18 cellular contexts compared by ENCODE assay signal in the genomic region with DNA sequence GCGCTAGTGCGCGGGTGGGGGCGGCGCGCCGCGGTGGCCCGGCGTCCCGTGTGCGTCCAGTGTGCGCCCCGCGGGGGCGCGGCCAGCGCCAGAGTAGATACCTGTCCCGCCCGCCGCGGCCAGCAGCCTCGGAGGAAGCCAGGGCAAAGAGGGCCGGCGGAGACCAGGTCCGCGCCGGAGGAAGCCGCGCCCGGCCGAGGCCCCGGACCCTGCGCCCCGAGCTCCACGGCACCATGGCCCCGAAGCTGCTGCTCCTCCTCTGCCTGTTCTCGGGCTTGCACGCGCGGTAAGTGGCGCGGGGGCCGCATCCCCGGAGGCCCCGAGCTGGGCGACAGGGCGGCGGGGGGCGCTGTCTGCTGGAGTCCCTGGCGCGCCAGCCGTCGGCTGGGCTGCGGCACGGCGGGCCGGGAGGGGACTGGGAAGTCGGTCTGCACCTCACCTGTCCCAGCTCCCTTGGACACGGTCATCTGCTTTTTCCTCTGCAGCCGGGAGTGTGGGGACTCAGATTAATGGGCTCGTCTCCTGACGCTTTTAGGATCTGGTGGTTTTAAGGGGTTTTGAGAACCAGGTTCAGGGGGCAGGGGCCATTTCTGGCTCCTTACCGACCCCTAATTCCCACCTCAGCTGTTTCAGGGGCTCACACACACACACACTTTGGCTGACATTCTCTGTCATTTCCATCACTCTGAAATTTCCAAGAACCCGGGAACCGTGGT. TPM values are rescaled to one million over a fixed set of nuclear protein-coding genes. Genes with fewer than 3 reads are reported as not detected.
DNase-seq lines count a peak whose midpoint lies in the region; ATAC-seq and TF ChIP-seq lines count a peak whose summit lies in the region.
"Had no signal": no experiment of that assay in that cellular context is flagged by ENCODE, and none has a peak within 500 bp of the region (broad histone marks: within the 10 kb centered on the region; RNA-seq: fewer than 3 reads in every experiment).

No MANE protein-coding gene starts in this region.

- H4K20me1 ChIP-seq in neural progenitor cell (ENCODE audit: low read depth) (no peaks in the 10 kb centered on the region), MM.1S (ENCODE audit: insufficient read depth, low read length) (no peaks in the 10 kb centered on the region)

- in situ Hi-C loops in HAP-1 (cut with MboI; ENCODE audit: low sequenced_read_pairs) = no loop called here

- no peaks in the 10 kb centered on the region for H3K9me3 ChIP-seq in BE2C
- no peaks in the 10 kb centered on the region for H3K9me3 ChIP-seq in HAP-1
- no peaks in the 10 kb centered on the region for H3K9me3 ChIP-seq in neural progenitor cell (ENCODE audit: low read depth)
- H3K9me3 ChIP-seq in MM.1S (replicated peaks; ENCODE audit: insufficient read depth, low read length) = no peaks in the 10 kb centered on the region
- H3K9me3 ChIP-seq: ascending aorta had no signal

- H3K36me3 ChIP-seq in BE2C = no peaks in the 10 kb centered on the region
- no peaks in the 10 kb centered on the region for H3K36me3 ChIP-seq in HAP-1 (replicated peaks)
- H3K36me3 ChIP-seq in neural progenitor cell = no peaks in the 10 kb centered on the region
- no peaks in the 10 kb centered on the region for H3K36me3 ChIP-seq in MM.1S (replicated peaks; ENCODE audit: insufficient read depth, low read length)
- H3K36me3 ChIP-seq: ascending aorta had no signal

- no peaks in the 10 kb centered on the region for H3K79me2 ChIP-seq in neural progenitor cell (ENCODE audit: low read depth)
- H3K79me2 ChIP-seq in MM.1S (ENCODE audit: low read length) = no peaks in the 10 kb centered on the region

- H3K27me3 ChIP-seq in BE2C = peaks cover 35% of the 10 kb centered on the region
- H3K27me3 ChIP-seq in HAP-1 (ENCODE audit: low read depth) = peaks cover 10% of the 10 kb centered on the region
- H3K27me3 ChIP-seq in neural progenitor cell = peaks cover 74% of the 10 kb centered on the region
- H3K27me3 ChIP-seq in MM.1S (replicated peaks; ENCODE audit: insufficient read depth, low read length) = no peaks in the 10 kb centered on the region
- H3K27me3 ChIP-seq: ascending aorta had no signal

- H3K4me2 ChIP-seq in neural progenitor cell = peak overlapping the region; percentile 98
- H3K4me2 ChIP-seq in MM.1S (ENCODE audit: low read depth, low read length) = no peak overlapping the region

- no peak overlapping the region for H3K9ac ChIP-seq in neural progenitor cell
- no peak overlapping the region for H3K9ac ChIP-seq in MM.1S (ENCODE audit: low read length)

- H3K4me1 Mint-ChIP-seq in endothelial cell (ENCODE audit: unreplicated experiment) (no peaks in the 10 kb centered on the region), neural progenitor cell (peaks cover 29% of the 10 kb centered on the region), natural killer cell (no peaks in the 10 kb centered on the region)

- no peaks in the 10 kb centered on the region for H3K9me2 ChIP-seq in MM.1S (replicated peaks; ENCODE audit: insufficient read depth, low read length)

- no peaks in the 10 kb centered on the region for H3K9me3 Mint-ChIP-seq in endothelial cell (ENCODE audit: unreplicated experiment)
- peaks cover 6% of the 10 kb centered on the region for H3K9me3 Mint-ChIP-seq in neural progenitor cell
- no peaks in the 10 kb centered on the region for H3K9me3 Mint-ChIP-seq in natural killer cell

- 0 out of 2 replicates have a peak, but pooled peaks have one; percentile 10 for TF ChIP-seq CTCF in BE2C (IDR thresholded peaks at IDR 0.05; ENCODE audit: low read depth, low read length)
- TF ChIP-seq CTCF in endothelial cell (IDR thresholded peaks at IDR 0.05; ENCODE audit: unreplicated experiment) = no peak
- TF ChIP-seq CTCF in neural progenitor cell (IDR thresholded peaks at IDR 0.05) = peak; percentile 36
- TF ChIP-seq CTCF in MM.1S (IDR thresholded peaks at IDR 0.05; ENCODE audit: low read length) = no peak
- no peak for TF ChIP-seq CTCF in natural killer cell (IDR thresholded peaks at IDR 0.05)

- H3F3A ChIP-seq in neural progenitor cell (ENCODE audit: low read depth) (peaks cover 13% of the 10 kb centered on the region), MM.1S (ENCODE audit: insufficient read depth, low read length) (no peaks in the 10 kb centered on the region)

- H3K36me3 Mint-ChIP-seq in endothelial cell (ENCODE audit: low read depth, unreplicated experiment) (no peaks in the 10 kb centered on the region), neural progenitor cell (peaks cover 3% of the 10 kb centered on the region), natural killer cell (no peaks in the 10 kb centered on the region)

- H3K4me1 ChIP-seq in BE2C = no peaks in the 10 kb centered on the region
- no peaks in the 10 kb centered on the region for H3K4me1 ChIP-seq in HAP-1
- H3K4me1 ChIP-seq in neural progenitor cell = peaks cover 14% of the 10 kb centered on the region
- no peaks in the 10 kb centered on the region for H3K4me1 ChIP-seq in MM.1S (ENCODE audit: low read length)
- H3K4me1 ChIP-seq: ascending aorta had no signal

- H3K27ac Mint-ChIP-seq in endothelial cell (ENCODE audit: unreplicated experiment) (no peak overlapping the region), neural progenitor cell (no peak overlapping the region), natural killer cell (no peak overlapping the region)

- peak overlapping the region; percentile 100 for H2AFZ ChIP-seq in neural progenitor cell (replicated peaks)
- no peak overlapping the region for H2AFZ ChIP-seq in MM.1S (ENCODE audit: low read length)

- intact Hi-C loops in natural killer cell (cut with micrococcal nuclease) = no loop called here

- peak overlapping the region; percentile 38 for H3K4me3 ChIP-seq in BE2C (ENCODE audit: low read depth, low read length)
- peak overlapping the region; percentile 16; the same call in 1 of the 2 replicates for H3K4me3 ChIP-seq in HAP-1
- H3K4me3 ChIP-seq in neural progenitor cell = peak overlapping the region; percentile 82
- H3K4me3 ChIP-seq in MM.1S (ENCODE audit: low read length) = no peak overlapping the region
- H3K4me3 ChIP-seq: ascending aorta, SK-N-MC had no signal

- peak; percentile 39 for DNase-seq in BE2C
- DNase-seq in HAP-1 (ENCODE audit: low spot score in 2 of 2) = peak in 1 of 2 experiments; percentile 11
- DNase-seq in endothelial cell (ENCODE audit: low spot score) = peak; percentile 41
- peak; percentile 65 for DNase-seq in neural progenitor cell (ENCODE audit: low spot score)
- no peak for DNase-seq in left lobe of liver (ENCODE audit: low spot score)
- DNase-seq in MM.1S = no peak
- no peak for DNase-seq in natural killer cell
- DNase-seq in SW 1271 (lab: John Stamatoyannopoulos, UW) = no peak
- DNase-seq: activated T-cell treated with anti-CD3 and anti-CD28 coated beads, Interleukin-2, amount 50 U/mL, for 48 hours; erythroblast; stimulated activated CD4-positive, alpha-beta T cell treated with anti-CD3 and anti-CD28 coated beads, Interleukin-15, amount 100 ng/mL, for 24 hours had no signal

- H3K27me3 Mint-ChIP-seq in endothelial cell (ENCODE audit: unreplicated experiment) (peaks cover 21% of the 10 kb centered on the region), neural progenitor cell (ENCODE audit: insufficient read depth, low read depth) (peaks cover 39% of the 10 kb centered on the region), natural killer cell (ENCODE audit: low read depth in 2 of 2) (peaks cover 0 to 13% of the 10 kb centered on the region in 2 donors)

- no peak for ATAC-seq in left lobe of liver
- ATAC-seq in natural killer cell = no peak
- ATAC-seq: activated CD4-positive, CD25-positive, alpha-beta regulatory T cell treated with anti-CD3 and anti-CD28 coated beads, Interleukin-2, amount 50 U/mL, for 24 hours had no signal

- H3K4me3 Mint-ChIP-seq in endothelial cell (ENCODE audit: unreplicated experiment) = peak overlapping the region; percentile 50
- H3K4me3 Mint-ChIP-seq in neural progenitor cell = peak overlapping the region; percentile 81
- H3K4me3 Mint-ChIP-seq in natural killer cell = no peak overlapping the region

- no peak overlapping the region for H3K27ac ChIP-seq in neural progenitor cell
- H3K27ac ChIP-seq in MM.1S (ENCODE audit: low read length) = no peak overlapping the region
- H3K27ac ChIP-seq: ascending aorta, HL-60, SK-N-MC had no signal

RNA-seq across cellular contexts. Expression of gene GABRG3, which starts 0.5 kb away (rescaled TPM):
- polyA plus RNA-seq in BE2C (2012; ENCODE audit: insufficient read depth, insufficient read length, low read depth) = 1.2 TPM
- 0.21 TPM for total RNA-seq in endothelial cell (ENCODE audit: unreplicated experiment)
- total RNA-seq in neural progenitor cell (ENCODE audit: low replicate concordance) = 1.7 and 3.4 TPM in 2 replicates
- 0.03 TPM for total RNA-seq in left lobe of liver
- not detected for total RNA-seq in natural killer cell
- total RNA-seq: ascending aorta, M059J had no signal
- polyA plus RNA-seq: BJ, keratinocyte had no signal

Comparison
In these comparisons a context has a peak if more than half of its experiments do, and no peak if none do; other contexts are left out.
1. DNase-seq: peak in BE2C (single experiment), endothelial cell (single experiment) and neural progenitor cell (single experiment); none in left lobe of liver (single experiment), MM.1S (single experiment), natural killer cell (single experiment) and SW 1271 (0 of 2).
2. CTCF ChIP-seq: peak in BE2C (single experiment) and neural progenitor cell (single experiment); none in endothelial cell (single experiment), MM.1S (single experiment) and natural killer cell (single experiment).